ENCODE assay signal across 1 cellular context in the genomic region with DNA sequence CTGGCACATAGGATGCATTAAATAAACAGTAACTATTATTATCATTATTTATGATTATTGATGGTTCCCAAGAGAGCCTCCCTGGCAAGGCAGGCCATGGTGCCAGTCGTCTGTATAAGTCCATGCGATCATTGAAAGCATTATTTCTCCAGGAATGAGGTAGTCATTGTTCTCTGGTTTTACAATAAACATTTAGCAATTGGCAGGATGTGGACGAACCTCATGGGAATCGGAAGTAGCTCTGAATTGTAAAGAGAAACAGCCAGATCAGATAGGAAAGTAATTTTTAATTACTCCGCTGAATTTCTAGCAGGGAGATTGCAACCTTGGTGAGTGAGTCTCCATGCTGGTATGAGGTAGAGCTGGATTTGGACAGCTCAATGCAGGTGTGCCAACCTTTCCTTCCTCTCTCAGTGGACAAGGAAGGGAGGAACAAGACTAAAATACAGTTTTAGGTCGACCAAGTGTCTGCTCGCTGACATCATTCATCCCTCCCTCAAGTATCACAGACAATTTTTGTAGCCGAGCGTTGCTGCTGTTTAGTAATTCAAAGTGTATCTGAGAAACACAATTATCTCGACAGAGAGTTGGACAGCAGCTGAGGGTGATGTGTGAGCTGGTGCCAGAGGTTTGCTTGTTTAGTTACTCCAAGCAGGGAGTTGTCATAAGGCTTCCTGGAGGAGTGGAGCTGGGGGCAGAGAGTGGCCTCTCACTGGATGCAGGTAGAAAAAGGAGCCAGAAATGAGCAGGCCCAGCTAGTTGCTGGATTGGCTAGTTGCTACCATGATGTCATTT.
TF ChIP-seq lines count a peak whose summit lies in the region.

No MANE protein-coding gene starts in this region.

TF ChIP-seq in A549, 52 proteins besides CTCF, POLR2A, EP300 and RAD21 (continued from another document):
- no peak for TF ChIP-seq MAX (IDR thresholded peaks at IDR 0.05)
- TF ChIP-seq TP53 (CRISPR knock-in tag; IDR thresholded peaks at IDR 0.05): no peak
- TF ChIP-seq, protein P1, sequence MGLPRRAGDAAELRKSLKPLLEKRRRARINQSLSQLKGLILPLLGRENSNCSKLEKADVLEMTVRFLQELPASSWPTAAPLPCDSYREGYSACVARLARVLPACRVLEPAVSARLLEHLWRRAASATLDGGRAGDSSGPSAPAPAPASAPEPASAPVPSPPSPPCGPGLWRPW (IDR thresholded peaks at IDR 0.05): no peak
- no peak for TF ChIP-seq HOXB13 (CRISPR knock-in tag; IDR thresholded peaks at IDR 0.05; ENCODE audit: low read depth)
- no peak for TF ChIP-seq ZC3H11A (IDR thresholded peaks at IDR 0.05)
- no peak for TF ChIP-seq CBX8 (IDR thresholded peaks at IDR 0.05)
- TF ChIP-seq, protein P2, sequence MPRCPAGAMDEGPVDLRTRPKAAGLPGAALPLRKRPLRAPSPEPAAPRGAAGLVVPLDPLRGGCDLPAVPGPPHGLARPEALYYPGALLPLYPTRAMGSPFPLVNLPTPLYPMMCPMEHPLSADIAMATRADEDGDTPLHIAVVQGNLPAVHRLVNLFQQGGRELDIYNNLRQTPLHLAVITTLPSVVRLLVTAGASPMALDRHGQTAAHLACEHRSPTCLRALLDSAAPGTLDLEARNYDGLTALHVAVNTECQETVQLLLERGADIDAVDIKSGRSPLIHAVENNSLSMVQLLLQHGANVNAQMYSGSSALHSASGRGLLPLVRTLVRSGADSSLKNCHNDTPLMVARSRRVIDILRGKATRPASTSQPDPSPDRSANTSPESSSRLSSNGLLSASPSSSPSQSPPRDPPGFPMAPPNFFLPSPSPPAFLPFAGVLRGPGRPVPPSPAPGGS (IDR thresholded peaks at IDR 0.05): no peak
- no peak for TF ChIP-seq EHF (CRISPR knock-in tag; IDR thresholded peaks at IDR 0.05)
- no peak for TF ChIP-seq GATA3 (IDR thresholded peaks at IDR 0.05; ENCODE audit: borderline replicate concordance)
- no peak for TF ChIP-seq FOSL2 (IDR thresholded peaks at IDR 0.05)
- TF ChIP-seq FOSL2 (CRISPR knock-in tag; IDR thresholded peaks at IDR 0.05): no peak
